Comparison of ENCODE assay signal across 15 cellular contexts in the genomic region with DNA sequence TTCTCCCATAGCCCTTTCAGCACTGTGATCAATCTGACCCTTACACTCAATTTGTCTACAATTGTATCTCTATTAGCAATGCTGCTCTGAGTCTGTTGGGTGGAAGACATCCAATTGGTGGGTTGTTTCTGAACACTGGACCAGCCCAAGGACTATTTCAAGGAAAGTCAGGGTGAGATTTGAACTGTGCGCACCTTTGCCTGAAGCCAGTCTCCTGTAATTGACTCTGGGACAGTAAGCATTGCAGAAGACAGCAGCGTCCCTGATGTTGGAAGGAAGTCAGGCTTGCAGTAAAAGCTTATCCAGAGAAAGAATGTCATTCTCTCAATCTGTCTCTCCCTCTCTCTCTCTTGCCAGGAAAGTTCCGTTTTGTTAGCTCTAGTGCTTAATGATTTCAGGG.
DNase-seq lines count a peak whose midpoint lies in the region; ATAC-seq and TF ChIP-seq lines count a peak whose summit lies in the region.
"Had no signal": no experiment of that assay in that cellular context is flagged by ENCODE, and none has a peak within 500 bp of the region (broad histone marks: within the 10 kb centered on the region; RNA-seq: fewer than 3 reads in every experiment).

No MANE protein-coding gene starts in this region.

- peaks cover 17% of the 10 kb centered on the region for H3K36me3 Mint-ChIP-seq in nephron (ENCODE audit: low read depth)
- H3K36me3 Mint-ChIP-seq: CD14-positive monocyte; CD8-positive, alpha-beta memory T cell had no signal

- no peak overlapping the region for H3K4me3 Mint-ChIP-seq in nephron
- H3K4me3 Mint-ChIP-seq: CD14-positive monocyte; CD8-positive, alpha-beta memory T cell had no signal

- H3K27me3 Mint-ChIP-seq in nephron (ENCODE audit: low read depth) = peaks cover 8% of the 10 kb centered on the region

- H3K27ac ChIP-seq in cardiac muscle cell = peak overlapping the region; percentile 73
- no peak overlapping the region for H3K27ac ChIP-seq in left ventricle myocardium inferior (replicated peaks)
- H3K27ac ChIP-seq in coronary artery = no peak overlapping the region
- H3K27ac ChIP-seq: 22Rv1 had no signal

- ATAC-seq in GM19023 (IDR thresholded peaks at IDR 0.05; ENCODE audit: unreplicated experiment) (no peak), GM21737 (IDR thresholded peaks at IDR 0.05; ENCODE audit: unreplicated experiment) (no peak)
- ATAC-seq: GM12878, HCT116 had no signal

- DNase-seq in cardiac muscle cell (ENCODE audit: low read depth in 1 of 2, low spot score in 1 of 2) (no peak), left ventricle myocardium inferior (no peak), coronary artery (ENCODE audit: low spot score) (no peak), iPS-NIHi7 (ENCODE audit: extremely low spot score) (no peak)
- DNase-seq: CD8-positive, alpha-beta memory T cell; DMS53; IMR-90; KG1 had no signal

- H3K4me1 ChIP-seq in cardiac muscle cell (ENCODE audit: low read depth) = peaks cover 23% of the 10 kb centered on the region
- no peaks in the 10 kb centered on the region for H3K4me1 ChIP-seq in left ventricle myocardium inferior

- H3K4me1 Mint-ChIP-seq in nephron = peaks cover 12% of the 10 kb centered on the region
- H3K4me1 Mint-ChIP-seq: CD8-positive, alpha-beta memory T cell had no signal

- no peaks in the 10 kb centered on the region for H3K36me3 ChIP-seq in cardiac muscle cell
- no peaks in the 10 kb centered on the region for H3K36me3 ChIP-seq in left ventricle myocardium inferior

- H3K9me3 ChIP-seq in cardiac muscle cell (ENCODE audit: low read depth) = no peaks in the 10 kb centered on the region
- H3K9me3 ChIP-seq in left ventricle myocardium inferior (replicated peaks) = peaks cover 5% of the 10 kb centered on the region

- H3K27me3 ChIP-seq in cardiac muscle cell (no peaks in the 10 kb centered on the region), left ventricle myocardium inferior (ENCODE audit: low read depth) (peaks cover 37% of the 10 kb centered on the region)

- no peak for TF ChIP-seq CTCF in cardiac muscle cell (IDR thresholded peaks at IDR 0.05; ENCODE audit: low read depth, low read length)
- no peak for TF ChIP-seq CTCF in left ventricle myocardium inferior (IDR thresholded peaks at IDR 0.05; ENCODE audit: borderline replicate concordance)
- no peak for TF ChIP-seq CTCF in coronary artery (IDR thresholded peaks at IDR 0.05)
- TF ChIP-seq CTCF in nephron (IDR thresholded peaks at IDR 0.05; ENCODE audit: unreplicated experiment in 3 of 3) = no peak

- intact Hi-C loops in left ventricle myocardium inferior (cut with micrococcal nuclease) = loop anchor here (10.0 kb wide), 1 partner anchor 234 kb away; a partner anchor contains a TSS

- H3K27ac Mint-ChIP-seq in nephron = peak overlapping the region in 2 of 3 experiments; percentile 3 to 29
- H3K27ac Mint-ChIP-seq: CD8-positive, alpha-beta memory T cell had no signal

- H3K4me3 ChIP-seq in cardiac muscle cell (no peak overlapping the region), left ventricle myocardium inferior (no peak overlapping the region), coronary artery (peak overlapping the region; percentile 10)
- H3K4me3 ChIP-seq: GM12878 had no signal

- peaks cover 6% of the 10 kb centered on the region for H3K9me3 Mint-ChIP-seq in nephron
